ENCODE assay signal across 19 cellular contexts in genomic region chr5:43046474-43046873, GRCh38. TPM values are rescaled to one million over a fixed set of nuclear protein-coding genes. Genes with fewer than 3 reads are reported as not detected.
DNase-seq lines count a peak whose midpoint lies in the region; ATAC-seq and TF ChIP-seq lines count a peak whose summit lies in the region.
"Had no signal": no experiment of that assay in that cellular context is flagged by ENCODE, and none has a peak within 500 bp of the region (broad histone marks: within the 10 kb centered on the region; RNA-seq: fewer than 3 reads in every experiment).

No MANE protein-coding gene starts in this region.

- H3K9me3 Mint-ChIP-seq in activated naive CD4-positive, alpha-beta T cell treated with anti-CD3 and anti-CD28 coated beads, Interleukin-2, amount 50 U/mL, for 24 hours, result no peaks in the 10 kb centered on the region
- no peaks in the 10 kb centered on the region for H3K9me3 Mint-ChIP-seq in T-helper 2 cell treated with Interferon-gamma antibody and Interleukin-4, amounts not matched to agents 5 μg/mL and 100 μg/mL, for 36 hours

- no peak for TF ChIP-seq CTCF in gastrocnemius medialis (IDR thresholded peaks at IDR 0.05 in 4 of 5, conservative IDR thresholded peaks at IDR 0.05 in 1 of 5)

- no peak overlapping the region for H3K4me3 ChIP-seq in thymus (ENCODE audit: low read length)
- no peak overlapping the region for H3K4me3 ChIP-seq in gastrocnemius medialis
- H3K4me3 ChIP-seq: A549 had no signal

- in situ Hi-C loops in gastrocnemius medialis (cut with MboI; ENCODE audit: low sequenced_read_pairs in 4 of 4), result loop anchor here in 2 of 4 donors (25.0 kb wide), 2 partner anchors 134 to 234 kb away; partner anchors contain the start of gene SELENOP (in 1 of the 2)

- H3K36me3 ChIP-seq in thymus (ENCODE audit: control insufficient read depth, insufficient read depth) (no peaks in the 10 kb centered on the region), gastrocnemius medialis (no peaks in the 10 kb centered on the region)

- peak; percentile 13 for TF ChIP-seq POLR2A in erythroblast (IDR thresholded peaks at IDR 0.05; ENCODE audit: low read length)
- TF ChIP-seq POLR2A in gastrocnemius medialis (IDR thresholded peaks at IDR 0.05), result no peak

- intact Hi-C loops in gastrocnemius medialis (cut with DNase I; ENCODE audit: low total_unique reads), result no loop called here

- H3K36me3 Mint-ChIP-seq in activated naive CD4-positive, alpha-beta T cell treated with anti-CD3 and anti-CD28 coated beads, Interleukin-2, amount 50 U/mL, for 24 hours, result peaks cover 10% of the 10 kb centered on the region
- peaks cover 26% of the 10 kb centered on the region for H3K36me3 Mint-ChIP-seq in T-helper 2 cell treated with Interferon-gamma antibody and Interleukin-4, amounts not matched to agents 5 μg/mL and 100 μg/mL, for 36 hours (ENCODE audit: low read depth)

- WGBS in thymus, result 80% methylated on average over 1 of the region's 1 CpG

- no peak overlapping the region for H3K4me3 Mint-ChIP-seq in activated naive CD4-positive, alpha-beta T cell treated with anti-CD3 and anti-CD28 coated beads, Interleukin-2, amount 50 U/mL, for 24 hours
- H3K4me3 Mint-ChIP-seq in T-helper 2 cell treated with Interferon-gamma antibody and Interleukin-4, amounts not matched to agents 5 μg/mL and 100 μg/mL, for 36 hours, result peak overlapping the region; percentile 46
- H3K4me3 Mint-ChIP-seq: CD14-positive monocyte had no signal

- peaks cover 57% of the 10 kb centered on the region for H3K4me1 Mint-ChIP-seq in activated naive CD4-positive, alpha-beta T cell treated with anti-CD3 and anti-CD28 coated beads, Interleukin-2, amount 50 U/mL, for 24 hours
- peaks cover 34% of the 10 kb centered on the region for H3K4me1 Mint-ChIP-seq in T-helper 2 cell treated with Interferon-gamma antibody and Interleukin-4, amounts not matched to agents 5 μg/mL and 100 μg/mL, for 36 hours (ENCODE audit: low read depth)

- peaks cover 8% of the 10 kb centered on the region for H3K4me1 ChIP-seq in thymus (ENCODE audit: control insufficient read depth, insufficient read depth, low read length)
- peaks cover 22 to 33% of the 10 kb centered on the region in 2 donors for H3K4me1 ChIP-seq in gastrocnemius medialis

- no peaks in the 10 kb centered on the region for H3K9me3 ChIP-seq in thymus (ENCODE audit: control insufficient read depth)
- no peaks in the 10 kb centered on the region for H3K9me3 ChIP-seq in gastrocnemius medialis
- H3K9me3 ChIP-seq: A549 had no signal

- H3K27me3 ChIP-seq in thymus (ENCODE audit: control insufficient read depth, insufficient read depth), result no peaks in the 10 kb centered on the region
- no peaks in the 10 kb centered on the region for H3K27me3 ChIP-seq in gastrocnemius medialis

- H3K27ac ChIP-seq in thymus (ENCODE audit: low read depth) (peak overlapping the region; percentile 48), gastrocnemius medialis (peak overlapping the region in 2 of 4 donors; percentile 1 to 84)
- H3K27ac ChIP-seq: A549 had no signal

- DNase-seq in activated naive CD4-positive, alpha-beta T cell treated with anti-CD3 and anti-CD28 coated beads, Interleukin-2, amount 50 U/mL, for 16 hours, result no peak
- no peak for DNase-seq in T-helper 2 cell treated with Interferon-gamma antibody and Interleukin-4, amounts not matched to agents 5 μg/mL and 100 μg/mL, for 36 hours (ENCODE audit: low spot score)
- DNase-seq in erythroblast (lab: John Stamatoyannopoulos, UW) (no peak), gastrocnemius medialis (no peak)
- DNase-seq in stimulated activated CD8-positive, alpha-beta memory T cell treated with anti-CD3 and anti-CD28 coated beads, Interleukin-4, amount 100 ng/mL, for 48 hours, result no peak
- DNase-seq: GOT3, KBM-7, MM.1S, NCI-H1105 treated with DMSO at 0.1 percent for 48 hours, NCI-H1930, NCI-H2171, NCI-H774 had no signal

- no peak for ATAC-seq in GM18858 (IDR thresholded peaks at IDR 0.05; ENCODE audit: unreplicated experiment)
- no peak for ATAC-seq in gastrocnemius medialis
- ATAC-seq: A549, Panc1, Right ventricle myocardium inferior had no signal

- H3K27me3 Mint-ChIP-seq in activated naive CD4-positive, alpha-beta T cell treated with anti-CD3 and anti-CD28 coated beads, Interleukin-2, amount 50 U/mL, for 24 hours, result no peaks in the 10 kb centered on the region
- no peaks in the 10 kb centered on the region for H3K27me3 Mint-ChIP-seq in T-helper 2 cell treated with Interferon-gamma antibody and Interleukin-4, amounts not matched to agents 5 μg/mL and 100 μg/mL, for 36 hours (ENCODE audit: low read depth)

- H3K27ac Mint-ChIP-seq in activated naive CD4-positive, alpha-beta T cell treated with anti-CD3 and anti-CD28 coated beads, Interleukin-2, amount 50 U/mL, for 24 hours, result peak overlapping the region; percentile 36
- H3K27ac Mint-ChIP-seq in T-helper 2 cell treated with Interferon-gamma antibody and Interleukin-4, amounts not matched to agents 5 μg/mL and 100 μg/mL, for 36 hours, result no peak overlapping the region

RNA-seq across cellular contexts. Expression of gene ANXA2R, which starts 6.4 kb away (rescaled TPM):
- 68.7 TPM for polyA plus RNA-seq in thymus
- total RNA-seq in gastrocnemius medialis, result 1 to 10 TPM; 1.1 to 3.3 (median 1.4) TPM
